7 cellular contexts compared by ENCODE assay signal in the genomic region with DNA sequence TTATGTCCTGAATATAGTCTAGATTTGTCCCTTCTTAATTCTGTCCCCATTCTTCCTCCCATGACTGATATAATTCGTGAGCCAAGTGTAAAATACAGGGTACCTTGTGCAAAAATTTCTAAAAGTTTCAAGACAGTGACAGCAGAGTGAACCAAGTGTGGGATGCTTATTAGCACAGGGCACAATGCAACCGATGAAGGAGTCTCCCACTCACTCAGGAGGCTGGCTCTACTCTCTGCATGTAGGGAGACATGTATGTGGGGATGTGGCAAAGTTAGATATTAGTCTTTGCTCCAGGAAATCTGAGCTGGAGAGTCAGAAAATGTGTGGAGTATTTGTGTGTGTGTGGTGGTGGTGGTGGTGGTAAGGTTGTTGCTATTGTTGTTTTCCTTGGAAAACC.
"Had no signal": no experiment of that assay in that cellular context is flagged by ENCODE, and none has a peak within 500 bp of the region (broad histone marks: within the 10 kb centered on the region; RNA-seq: fewer than 3 reads in every experiment).

No MANE protein-coding gene starts in this region.

- DNase-seq: GDM1, GF-D8 had no signal

- FAIRE-seq: G401.6, GM12891, GM12892, GM18507, GM19239 had no signal
